ENCODE assay signal across 8 cellular contexts in the genomic region with DNA sequence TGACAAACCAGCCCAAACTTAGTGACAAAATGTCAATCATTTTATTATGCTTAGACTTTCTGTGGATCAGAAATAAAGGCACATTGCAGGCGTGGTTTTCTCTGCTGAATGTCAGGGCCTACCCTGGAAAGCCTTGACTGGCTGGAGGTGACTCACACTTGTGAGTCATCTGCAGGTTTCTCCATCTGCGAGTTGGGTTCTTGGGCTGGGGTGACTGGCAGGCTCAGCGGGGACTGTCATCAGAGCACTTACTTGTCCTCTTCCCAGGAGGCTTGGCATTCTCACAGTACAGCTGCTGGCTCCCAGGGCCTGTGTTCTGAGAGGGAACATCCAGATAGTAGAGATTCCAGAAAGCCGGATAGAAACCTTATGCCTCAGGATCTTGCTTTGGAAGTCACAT.
DNase-seq lines count a peak whose midpoint lies in the region; ATAC-seq, FAIRE-seq and TF ChIP-seq lines count a peak whose summit lies in the region.

No MANE protein-coding gene starts in this region.

- no peak overlapping the region for H3K9ac ChIP-seq in GM12878 (ENCODE audit: control insufficient read depth, insufficient read depth, low read length)

- H3K79me2 ChIP-seq in GM12878 (ENCODE audit: control insufficient read depth, insufficient read depth, low read length), result no peaks in the 10 kb centered on the region

- TF ChIP-seq EP300 in GM12878 (IDR thresholded peaks at IDR 0.05; ENCODE audit: borderline replicate concordance in 1 of 2, control insufficient read depth in 1 of 2, low read depth in 2 of 2, low read length in 2 of 2) (no peak), sigmoid colon (IDR thresholded peaks at IDR 0.05) (no peak)

- no peak overlapping the region for H2AFZ ChIP-seq in GM12878 (ENCODE audit: control insufficient read depth, low read depth, low read length)

- TF ChIP-seq POLR2A in GM12878 (IDR thresholded peaks at IDR 0.05; ENCODE audit: low read depth, low read length) (no peak), sigmoid colon (IDR thresholded peaks at IDR 0.05) (no peak)

- TF ChIP-seq CTCF in GM12878 (IDR thresholded peaks at IDR 0.05 in 2 of 3, conservative IDR thresholded peaks at IDR 0.05 in 1 of 3; ENCODE audit: control insufficient read depth in 2 of 3, extremely low read depth in 1 of 3, insufficient read depth in 1 of 3, low read depth in 3 of 3, low read length in 3 of 3) (no peak), sigmoid colon (IDR thresholded peaks at IDR 0.05) (no peak)

- BruUV-seq in GM12878 (replicated peaks; lab: Mats Ljungman, UMichigan), result no TSS peak

- SMC1A ChIA-PET in GM12878 (lab: Charles Lee; ENCODE audit: uncharacterized antibody, unreplicated experiment), result no interaction called here

- no peaks in the 10 kb centered on the region for H4K20me1 ChIP-seq in GM12878 (ENCODE audit: control insufficient read depth, insufficient read depth)

- TF ChIP-seq RAD21 in GM12878 (IDR thresholded peaks at IDR 0.05; ENCODE audit: insufficient read depth, low read depth, low read length), result no peak

- H3K9me3 ChIP-seq in GM12878 (replicated peaks; ENCODE audit: control insufficient read depth, insufficient read depth, low read length) (no peaks in the 10 kb centered on the region), sigmoid colon (no peaks in the 10 kb centered on the region)

- WGBS in GM12878 (ENCODE audit: insufficient coverage, insufficient replicate concordance, low lambda C conversion rate, missing lambda C conversion rate), result 24% methylated on average over 4 of the region's 4 CpGs
- 75% methylated on average over 4 of the region's 4 CpGs for WGBS in sigmoid colon, 2 donors

- DNase-seq in Daoy (ENCODE audit: low read depth), result peak; percentile 74
- peak; percentile 48 for DNase-seq in MV-4-11 (lab: John Stamatoyannopoulos, UW)
- no peak for DNase-seq in GM12878 (ENCODE audit: low read depth, low spot score)
- peak in 38 of 56 donors; percentile 6 to 75 (median 22) for DNase-seq in nucleus accumbens (lab: John Stamatoyannopoulos, UW)
- no peak for DNase-seq in sigmoid colon
- no peak for DNase-seq in NCI-H187 treated with DMSO at 0.1 percent for 48 hours (lab: John Stamatoyannopoulos, UW)

- FAIRE-seq in GM12878 (lab: Jason Lieb, UNC), result no peak

- RAD21 ChIA-PET in GM12878 (lab: Charles Lee; ENCODE audit: unreplicated experiment), result no interaction called here

- peak; percentile 31; the same call in 2 of the 3 replicates for ATAC-seq in GM12878
- no peak for ATAC-seq in GM18498 (IDR thresholded peaks at IDR 0.05; ENCODE audit: unreplicated experiment)
- no peak for ATAC-seq in GM21528 (IDR thresholded peaks at IDR 0.05; ENCODE audit: low FRiP score, unreplicated experiment)

- H3K27me3 ChIP-seq in GM12878 (replicated peaks in 1 of 2; ENCODE audit: control insufficient read depth in 2 of 2, insufficient read depth in 2 of 2, low read length in 1 of 2) (no peaks in the 10 kb centered on the region), sigmoid colon (no peaks in the 10 kb centered on the region)

- H3K36me3 ChIP-seq in GM12878 (ENCODE audit: control insufficient read depth in 2 of 2, insufficient read depth in 2 of 2, low read length in 1 of 2) (no peaks in the 10 kb centered on the region), sigmoid colon (no peaks in the 10 kb centered on the region)

- in situ Hi-C loops in GM12878 (cut with MboI), result no loop called here

- POLR2A ChIA-PET in GM12878 (lab: Charles Lee), result no interaction called here

- H3K4me1 ChIP-seq in GM12878 (ENCODE audit: control insufficient read depth, insufficient read depth, low read length) (no peaks in the 10 kb centered on the region), sigmoid colon (no peaks in the 10 kb centered on the region)

- no peak overlapping the region for H3K27ac ChIP-seq in GM12878 (ENCODE audit: control insufficient read depth, insufficient read depth)
- H3K27ac ChIP-seq in sigmoid colon, result no peak overlapping the region

- H3K4me3 ChIP-seq in GM12878 (no peak overlapping the region), sigmoid colon (no peak overlapping the region)

- CTCF ChIA-PET in GM12878 (lab: Yijun Ruan, JAX), result no interaction called here

- intact Hi-C loops in GM12878 (cut with micrococcal nuclease; ENCODE audit: unreplicated experiment), result no loop called here
- intact Hi-C loops in sigmoid colon (cut with DNase I), result no loop called here

- H3K4me2 ChIP-seq in GM12878 (ENCODE audit: control insufficient read depth, insufficient read depth), result no peak overlapping the region

TF ChIP-seq in GM12878, 131 proteins besides CTCF, POLR2A, EP300 and RAD21:
- TF ChIP-seq CREB1 (IDR thresholded peaks at IDR 0.05; ENCODE audit: low read depth), result no peak
- TF ChIP-seq WRNIP1 (IDR thresholded peaks at IDR 0.05; ENCODE audit: borderline replicate concordance, low read depth, low read length), result no peak
- no peak for TF ChIP-seq GABPA (IDR thresholded peaks at IDR 0.05; ENCODE audit: low read depth)
- no peak for TF ChIP-seq ZNF217 (IDR thresholded peaks at IDR 0.05)
- TF ChIP-seq, protein P1, sequence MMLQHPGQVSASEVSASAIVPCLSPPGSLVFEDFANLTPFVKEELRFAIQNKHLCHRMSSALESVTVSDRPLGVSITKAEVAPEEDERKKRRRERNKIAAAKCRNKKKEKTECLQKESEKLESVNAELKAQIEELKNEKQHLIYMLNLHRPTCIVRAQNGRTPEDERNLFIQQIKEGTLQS (IDR thresholded peaks at IDR 0.05; ENCODE audit: borderline replicate concordance, extremely low read depth, low read depth, low read length), result no peak
- no peak for TF ChIP-seq MTA3 (IDR thresholded peaks at IDR 0.05; ENCODE audit: borderline replicate concordance, low read length)
- TF ChIP-seq CHD4 (IDR thresholded peaks at IDR 0.05), result no peak
- no peak for TF ChIP-seq SMC3 (IDR thresholded peaks at IDR 0.05; ENCODE audit: borderline replicate concordance, low read length)
- no peak for TF ChIP-seq NFYA (IDR thresholded peaks at IDR 0.05; ENCODE audit: borderline replicate concordance, low read depth, low read length)
- TF ChIP-seq, protein P2, sequence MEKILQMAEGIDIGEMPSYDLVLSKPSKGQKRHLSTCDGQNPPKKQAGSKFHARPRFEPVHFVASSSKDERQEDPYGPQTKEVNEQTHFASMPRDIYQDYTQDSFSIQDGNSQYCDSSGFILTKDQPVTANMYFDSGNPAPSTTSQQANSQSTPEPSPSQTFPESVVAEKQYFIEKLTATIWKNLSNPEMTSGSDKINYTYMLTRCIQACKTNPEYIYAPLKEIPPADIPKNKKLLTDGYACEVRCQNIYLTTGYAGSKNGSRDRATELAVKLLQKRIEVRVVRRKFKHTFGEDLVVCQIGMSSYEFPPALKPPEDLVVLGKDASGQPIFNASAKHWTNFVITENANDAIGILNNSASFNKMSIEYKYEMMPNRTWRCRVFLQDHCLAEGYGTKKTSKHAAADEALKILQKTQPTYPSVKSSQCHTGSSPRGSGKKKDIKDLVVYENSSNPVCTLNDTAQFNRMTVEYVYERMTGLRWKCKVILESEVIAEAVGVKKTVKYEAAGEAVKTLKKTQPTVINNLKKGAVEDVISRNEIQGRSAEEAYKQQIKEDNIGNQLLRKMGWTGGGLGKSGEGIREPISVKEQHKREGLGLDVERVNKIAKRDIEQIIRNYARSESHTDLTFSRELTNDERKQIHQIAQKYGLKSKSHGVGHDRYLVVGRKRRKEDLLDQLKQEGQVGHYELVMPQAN (conservative IDR thresholded peaks at IDR 0.05), result no peak
- no peak for TF ChIP-seq SIX5 (IDR thresholded peaks at IDR 0.05; ENCODE audit: low read depth, low read length, severe bottlenecking)
- no peak for TF ChIP-seq MXI1 (IDR thresholded peaks at IDR 0.05; ENCODE audit: low read depth, low read length)
- TF ChIP-seq ZNF384 (IDR thresholded peaks at IDR 0.05; ENCODE audit: borderline replicate concordance, low read depth, low read length), result no peak
- TF ChIP-seq, protein P3, sequence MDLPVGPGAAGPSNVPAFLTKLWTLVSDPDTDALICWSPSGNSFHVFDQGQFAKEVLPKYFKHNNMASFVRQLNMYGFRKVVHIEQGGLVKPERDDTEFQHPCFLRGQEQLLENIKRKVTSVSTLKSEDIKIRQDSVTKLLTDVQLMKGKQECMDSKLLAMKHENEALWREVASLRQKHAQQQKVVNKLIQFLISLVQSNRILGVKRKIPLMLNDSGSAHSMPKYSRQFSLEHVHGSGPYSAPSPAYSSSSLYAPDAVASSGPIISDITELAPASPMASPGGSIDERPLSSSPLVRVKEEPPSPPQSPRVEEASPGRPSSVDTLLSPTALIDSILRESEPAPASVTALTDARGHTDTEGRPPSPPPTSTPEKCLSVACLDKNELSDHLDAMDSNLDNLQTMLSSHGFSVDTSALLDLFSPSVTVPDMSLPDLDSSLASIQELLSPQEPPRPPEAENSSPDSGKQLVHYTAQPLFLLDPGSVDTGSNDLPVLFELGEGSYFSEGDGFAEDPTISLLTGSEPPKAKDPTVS (IDR thresholded peaks at IDR 0.05; ENCODE audit: low read depth, low read length), result no peak
- no peak for TF ChIP-seq SMARCA5 (IDR thresholded peaks at IDR 0.05)

Comparison
In these comparisons a context has a peak if more than half of its experiments do, and no peak if none do; other contexts are left out.
1. DNase-seq: peak in Daoy (single experiment), MV-4-11 (single experiment) and nucleus accumbens (38 of 56); none in GM12878 (single experiment), sigmoid colon (single experiment) and NCI-H187 treated with DMSO at 0.1 percent for 48 hours (single experiment).